Comparison of ENCODE assay signal across 20 cellular contexts in genomic region chr10:22244001-22244400, GRCh38. TPM values are rescaled to one million over a fixed set of nuclear protein-coding genes. Genes with fewer than 3 reads are reported as not detected.
DNase-seq lines count a peak whose midpoint lies in the region; ATAC-seq and TF ChIP-seq lines count a peak whose summit lies in the region.
"Had no signal": no experiment of that assay in that cellular context is flagged by ENCODE, and none has a peak within 500 bp of the region (broad histone marks: within the 10 kb centered on the region; RNA-seq: fewer than 3 reads in every experiment).

No MANE protein-coding gene starts in this region.

- intact Hi-C loops in OCI-LY7 (cut with micrococcal nuclease; ENCODE audit: unreplicated experiment): loop anchor here (10.0 kb wide), 1 partner anchor 191 kb away; no protein-coding TSS in a partner anchor

- peaks cover 24% of the 10 kb centered on the region for H3K4me1 Mint-ChIP-seq in activated CD4-positive, alpha-beta T cell treated with anti-CD3 and anti-CD28 coated beads, Interleukin-2, amount 10 ng/mL, durations not matched to agents 7 days and 5 days

- H3K4me1 ChIP-seq in OCI-LY7 (ENCODE audit: insufficient read depth, low read length, poor library complexity, severe bottlenecking): no peaks in the 10 kb centered on the region
- H3K4me1 ChIP-seq: Peyer's patch, transverse colon had no signal

- TF ChIP-seq CTCF in GM12864 (IDR thresholded peaks at IDR 0.05; ENCODE audit: low read depth, low read length, missing control alignments) (peak; percentile 10), OCI-LY7 (conservative IDR thresholded peaks at IDR 0.05; ENCODE audit: low read length) (peak; percentile 40; the same call in 1 of the 2 replicates), fibroblast of pulmonary artery (IDR thresholded peaks at IDR 0.05; ENCODE audit: low read length, missing control alignments) (peak; percentile 5)

- H4K20me1 ChIP-seq in OCI-LY7 (ENCODE audit: insufficient read depth, low read length): no peaks in the 10 kb centered on the region

- H3K36me3 ChIP-seq in OCI-LY7 (ENCODE audit: insufficient read depth, low read length): no peaks in the 10 kb centered on the region
- H3K36me3 ChIP-seq: Peyer's patch, transverse colon had no signal

- H3K27me3 Mint-ChIP-seq in activated CD4-positive, alpha-beta T cell treated with anti-CD3 and anti-CD28 coated beads, Interleukin-2, amount 10 ng/mL, durations not matched to agents 7 days and 5 days: peaks cover 4% of the 10 kb centered on the region
- H3K27me3 Mint-ChIP-seq: memory B cell had no signal

- H3K79me2 ChIP-seq in OCI-LY7 (ENCODE audit: insufficient read depth, low read depth, low read length): no peaks in the 10 kb centered on the region

- peak; percentile 2 for DNase-seq in activated CD4-positive, alpha-beta T cell treated with anti-CD3 and anti-CD28 coated beads, Interleukin-2, amount 50 U/mL, for 1 hour
- DNase-seq in activated CD4-positive, alpha-beta T cell treated with anti-CD3 and anti-CD28 coated beads, Interleukin-2, amount 10 ng/mL, durations not matched to agents 7 days and 5 days: no peak
- DNase-seq in GM12864 (ENCODE audit: low read depth) (no peak), OCI-LY7 (ENCODE audit: low spot score) (no peak), fibroblast of pulmonary artery (ENCODE audit: low read depth) (no peak), left lobe of liver (ENCODE audit: low spot score) (no peak)
- DNase-seq in stimulated activated naive CD4-positive, alpha-beta T cell treated with Interleukin-2 at 50 U/mL for 16 hours (lab: John Stamatoyannopoulos, UW): no peak
- DNase-seq: COR-L47; KG1; NCI-H1436 treated with DMSO at 0.1 percent for 48 hours; NCI-H446 treated with DMSO at 0.1 percent for 48 hours; Peyer's patch; stimulated activated CD4-positive, alpha-beta T cell treated with anti-CD3 and anti-CD28 coated beads, Interleukin-4, amount 100 ng/mL, for 1 hour; transverse colon had no signal

- no peak overlapping the region for H3K4me3 Mint-ChIP-seq in activated CD4-positive, alpha-beta T cell treated with anti-CD3 and anti-CD28 coated beads, Interleukin-2, amount 10 ng/mL, durations not matched to agents 7 days and 5 days
- H3K4me3 Mint-ChIP-seq: activated T-cell treated with anti-CD3 and anti-CD28 coated beads, Interleukin-2, amount 50 U/mL, for 72 hours; memory B cell had no signal

- no peaks in the 10 kb centered on the region for H3K9me2 ChIP-seq in OCI-LY7 (ENCODE audit: insufficient read depth, low read length)

- POLR2A ChIA-PET in activated CD4-positive, alpha-beta T cell treated with anti-CD3 and anti-CD28 coated beads, Interleukin-2, amount 10 ng/mL, durations not matched to agents 7 days and 5 days (lab: Charles Lee): no interaction called here
- POLR2A ChIA-PET in OCI-LY7 (lab: Charles Lee): interaction anchor here (1.7 kb wide), 1 partner anchor 15 kb away, joined by 4 read pairs; no protein-coding TSS in a partner anchor

- no peak overlapping the region for H3K27ac ChIP-seq in OCI-LY7 (ENCODE audit: low read depth, low read length, poor library complexity, severe bottlenecking)
- H3K27ac ChIP-seq: HL-60, Peyer's patch, transverse colon had no signal

- no peak overlapping the region for H2AFZ ChIP-seq in OCI-LY7 (ENCODE audit: low read length)

- H3K36me3 Mint-ChIP-seq in activated CD4-positive, alpha-beta T cell treated with anti-CD3 and anti-CD28 coated beads, Interleukin-2, amount 10 ng/mL, durations not matched to agents 7 days and 5 days (ENCODE audit: low read depth): peaks cover 3% of the 10 kb centered on the region
- H3K36me3 Mint-ChIP-seq: memory B cell had no signal

- no TSS peak for BruUV-seq in OCI-LY7 (replicated peaks; lab: Mats Ljungman, UMichigan)

- ATAC-seq in HG02763 (IDR thresholded peaks at IDR 0.05; ENCODE audit: unreplicated experiment) (no peak), left lobe of liver (no peak)
- ATAC-seq: activated T-cell treated with anti-CD3 and anti-CD28 coated beads, Interleukin-2, amount 50 U/mL, for 72 hours; sciatic nerve had no signal

- H3K9me3 ChIP-seq in OCI-LY7 (ENCODE audit: low read length): no peaks in the 10 kb centered on the region
- H3K9me3 ChIP-seq: Peyer's patch, transverse colon had no signal

- H3K9me3 Mint-ChIP-seq in activated CD4-positive, alpha-beta T cell treated with anti-CD3 and anti-CD28 coated beads, Interleukin-2, amount 10 ng/mL, durations not matched to agents 7 days and 5 days: peaks cover 3% of the 10 kb centered on the region

- CTCF ChIA-PET in activated CD4-positive, alpha-beta T cell treated with anti-CD3 and anti-CD28 coated beads, Interleukin-2, amount 10 ng/mL, durations not matched to agents 7 days and 5 days (lab: Charles Lee): interaction anchor here (0.9 to 2.3 kb wide), 4 partner anchors 11 to 96 kb away, joined by 3 to 7 read pairs (median 4); no protein-coding TSS in a partner anchor
- CTCF ChIA-PET in OCI-LY7 (lab: Charles Lee; ENCODE audit: unreplicated experiment): no interaction called here

- no peak overlapping the region for H3K27ac Mint-ChIP-seq in activated CD4-positive, alpha-beta T cell treated with anti-CD3 and anti-CD28 coated beads, Interleukin-2, amount 10 ng/mL, durations not matched to agents 7 days and 5 days
- H3K27ac Mint-ChIP-seq: activated T-cell treated with anti-CD3 and anti-CD28 coated beads, Interleukin-2, amount 50 U/mL, for 72 hours; memory B cell had no signal

- no peak overlapping the region for H3K4me2 ChIP-seq in OCI-LY7 (ENCODE audit: low read length)

- H3K4me3 ChIP-seq in GM12864 (ENCODE audit: low read depth, low read length): no peak overlapping the region
- no peak overlapping the region for H3K4me3 ChIP-seq in OCI-LY7 (ENCODE audit: low read depth, low read length, poor library complexity, severe bottlenecking)
- no peak overlapping the region for H3K4me3 ChIP-seq in fibroblast of pulmonary artery (replicated peaks; ENCODE audit: low read depth, low read length)
- H3K4me3 ChIP-seq: Peyer's patch, transverse colon had no signal

RNA-seq across cellular contexts. Expression of gene EBLN1, which starts 26.2 kb away (rescaled TPM):
- total RNA-seq in activated CD4-positive, alpha-beta T cell treated with anti-CD3 and anti-CD28 coated beads, Interleukin-2, amount 10 ng/mL, durations not matched to agents 7 days and 5 days: not detected
- not detected in 2 replicates for total RNA-seq in OCI-LY7 (2014; rRNA removed; shearing (Covaris generic))
- total RNA-seq in OCI-LY7 (2022) (not detected in 2 replicates), left lobe of liver (not detected)
- total RNA-seq: activated T-cell treated with anti-CD3 and anti-CD28 coated beads, Interleukin-2, amount 50 U/mL, for 72 hours; cerebellum; Peyer's patch; sciatic nerve; transverse colon had no signal
